ENCODE assay signal across 22 cellular contexts in genomic region chr7:18459439-18459838, GRCh38. TPM values are rescaled to one million over a fixed set of nuclear protein-coding genes. Genes with fewer than 3 reads are reported as not detected.
A peak's percentile ranks its signal among the peaks of the same experiment; 100 is the strongest.
DNase-seq lines count a peak whose midpoint lies in the region; ATAC-seq, FAIRE-seq and TF ChIP-seq lines count a peak whose summit lies in the region.
"Had no signal": no experiment of that assay in that cellular context is flagged by ENCODE, and none has a peak within 500 bp of the region (broad histone marks: within the 10 kb centered on the region; RNA-seq: fewer than 3 reads in every experiment).

No MANE protein-coding gene starts in this region.

- peak overlapping the region; percentile 79; the same call in 1 of the 2 replicates for H2AFZ ChIP-seq in OCI-LY7 (ENCODE audit: low read length)
- H2AFZ ChIP-seq in keratinocyte (ENCODE audit: control insufficient read depth, low read length), result no peak overlapping the region

- intact Hi-C loops in Calu3 (cut with micrococcal nuclease; ENCODE audit: unreplicated experiment) (loop anchor here (2.0 kb wide), 3 partner anchors 21 to 37 kb away; no protein-coding TSS in a partner anchor), OCI-LY7 (cut with micrococcal nuclease; ENCODE audit: unreplicated experiment) (no loop called here), Right ventricle myocardium inferior (cut with DNase I) (no loop called here), right lobe of liver (cut with DNase I) (no loop called here)

- 17% methylated on average over 1 of the region's 1 CpG for WGBS in right lobe of liver (ENCODE audit: insufficient coverage, low coverage, low lambda C conversion rate, missing lambda C conversion rate)

- no peak for TF ChIP-seq POLR2A in right lobe of liver (IDR thresholded peaks at IDR 0.05)

- peak overlapping the region; percentile 80 for H3K27ac Mint-ChIP-seq in Calu3 (ENCODE audit: unreplicated experiment)
- H3K27ac Mint-ChIP-seq: activated CD8-positive, alpha-beta T cell treated with anti-CD3 and anti-CD28 coated beads, Interleukin-2, amount 10 ng/mL, durations not matched to agents 7 days and 5 days; activated naive CD8-positive, alpha-beta T cell treated with anti-CD3 and anti-CD28 coated beads for 36 hours; activated T-cell treated with anti-CD3 and anti-CD28 coated beads, Interleukin-2, amount 50 U/mL, for 72 hours; type B pancreatic cell had no signal

- dilution Hi-C loops in keratinocyte (cut with MboI; ENCODE audit: extremely low pct_ligation_motif_present, low sequenced_read_pairs), result no loop called here

- H3K4me3 ChIP-seq in OCI-LY7 (ENCODE audit: low read depth, low read length, poor library complexity, severe bottlenecking) (no peak overlapping the region), keratinocyte (ENCODE audit: control insufficient read depth in 2 of 3, extremely low read depth in 1 of 3, insufficient read depth in 2 of 3, low read depth in 1 of 3, low read length in 3 of 3) (no peak overlapping the region), right lobe of liver (no peak overlapping the region)
- H3K4me3 ChIP-seq: BLaER1, cardiac muscle cell, PC-9 had no signal

- H3K36me3 ChIP-seq in OCI-LY7 (ENCODE audit: insufficient read depth, low read length) (no peaks in the 10 kb centered on the region), keratinocyte (ENCODE audit: control insufficient read depth in 2 of 2, extremely low read depth in 1 of 2, insufficient read depth in 2 of 2, low read length in 2 of 2) (no peaks in the 10 kb centered on the region), right lobe of liver (no peaks in the 10 kb centered on the region)
- H3K36me3 ChIP-seq: BLaER1, cardiac muscle cell had no signal

- BruUV-seq in Calu3 (replicated peaks; lab: Mats Ljungman, UMichigan) (no TSS peak), OCI-LY7 (replicated peaks; lab: Mats Ljungman, UMichigan) (no TSS peak)

- H3K4me1 ChIP-seq in OCI-LY7 (ENCODE audit: insufficient read depth, low read length, poor library complexity, severe bottlenecking) (no peaks in the 10 kb centered on the region), keratinocyte (ENCODE audit: control insufficient read depth, extremely low read depth, insufficient read depth, low read length) (no peaks in the 10 kb centered on the region), right lobe of liver (no peaks in the 10 kb centered on the region)

- H3K79me2 ChIP-seq in OCI-LY7 (ENCODE audit: insufficient read depth, low read depth, low read length) (no peaks in the 10 kb centered on the region), keratinocyte (ENCODE audit: control insufficient read depth, insufficient read depth, low read length) (no peaks in the 10 kb centered on the region)

- H3K27me3 ChIP-seq in keratinocyte (ENCODE audit: control insufficient read depth, extremely low read depth, insufficient read depth, low read length) (no peaks in the 10 kb centered on the region), right lobe of liver (no peaks in the 10 kb centered on the region)
- H3K27me3 ChIP-seq: BLaER1, cardiac muscle cell had no signal

- FAIRE-seq in GM19239 (lab: Jason Lieb, UNC) (peak; percentile 56), keratinocyte (lab: Jason Lieb, UNC) (no peak)

- no peak overlapping the region for H3K27ac ChIP-seq in OCI-LY7 (ENCODE audit: low read depth, low read length, poor library complexity, severe bottlenecking)
- no peak overlapping the region for H3K27ac ChIP-seq in keratinocyte (ENCODE audit: control insufficient read depth, insufficient read depth, low read length)
- H3K27ac ChIP-seq in right lobe of liver, result no peak overlapping the region
- H3K27ac ChIP-seq: BLaER1, cardiac muscle cell, PC-9 had no signal

- peaks cover 31% of the 10 kb centered on the region for H3K4me1 Mint-ChIP-seq in Calu3 (ENCODE audit: low read depth, unreplicated experiment)
- H3K4me1 Mint-ChIP-seq: activated naive CD8-positive, alpha-beta T cell treated with anti-CD3 and anti-CD28 coated beads for 36 hours had no signal

- TF ChIP-seq CTCF in Calu3 (IDR thresholded peaks at IDR 0.05; ENCODE audit: unreplicated experiment) (no peak), OCI-LY7 (conservative IDR thresholded peaks at IDR 0.05; ENCODE audit: low read length) (no peak), keratinocyte (optimal IDR thresholded peaks at IDR 0.05 in 1 of 3, IDR thresholded peaks at IDR 0.05 in 1 of 3, conservative IDR thresholded peaks at IDR 0.05 in 1 of 3; ENCODE audit: extremely low read depth in 1 of 3, insufficient read depth in 2 of 3, low read length in 3 of 3) (no peak), right lobe of liver (IDR thresholded peaks at IDR 0.05) (no peak)

- H3K9me2 ChIP-seq in OCI-LY7 (ENCODE audit: insufficient read depth, low read length), result no peaks in the 10 kb centered on the region

- H3K27me3 Mint-ChIP-seq in Calu3 (ENCODE audit: unreplicated experiment), result no peaks in the 10 kb centered on the region
- H3K27me3 Mint-ChIP-seq: activated naive CD8-positive, alpha-beta T cell treated with anti-CD3 and anti-CD28 coated beads for 36 hours; type B pancreatic cell had no signal

- H3K9me3 Mint-ChIP-seq in Calu3 (ENCODE audit: low read depth, unreplicated experiment), result no peaks in the 10 kb centered on the region
- H3K9me3 Mint-ChIP-seq: activated naive CD8-positive, alpha-beta T cell treated with anti-CD3 and anti-CD28 coated beads for 36 hours; activated T-cell treated with anti-CD3 and anti-CD28 coated beads, Interleukin-2, amount 50 U/mL, for 72 hours; neural crest cell had no signal

- H3K4me2 ChIP-seq in OCI-LY7 (ENCODE audit: low read length), result peak overlapping the region; percentile 7; the same call in 1 of the 2 replicates
- peak overlapping the region; percentile 7 for H3K4me2 ChIP-seq in keratinocyte (ENCODE audit: control insufficient read depth, extremely low read depth, insufficient read depth, low read depth, low read length)
- H3K4me2 ChIP-seq: BLaER1, PC-9 had no signal

- no peaks in the 10 kb centered on the region for H4K20me1 ChIP-seq in OCI-LY7 (ENCODE audit: insufficient read depth, low read length)
- no peaks in the 10 kb centered on the region for H4K20me1 ChIP-seq in keratinocyte (ENCODE audit: control insufficient read depth, extremely low read depth, insufficient read depth, low read length)
- H4K20me1 ChIP-seq: BLaER1 had no signal

- CTCF ChIA-PET in Calu3 (lab: Charles Lee), result interaction anchor here (0.7 to 1.6 kb wide), 7 partner anchors 15 to 455 kb away, joined by 3 to 10 read pairs (median 4); no protein-coding TSS in a partner anchor
- CTCF ChIA-PET in OCI-LY7 (lab: Charles Lee; ENCODE audit: unreplicated experiment), result no interaction called here

- DNase-seq in Calu3 (no peak), GM19239 (ENCODE audit: insufficient read length, low spot score) (no peak), OCI-LY7 (ENCODE audit: low spot score) (no peak), keratinocyte (ENCODE audit: low read depth, low spot score) (no peak), Right ventricle myocardium inferior (ENCODE audit: missing footprints) (no peak), right lobe of liver (no peak), dermis blood vessel endothelial cell (no peak)
- DNase-seq: activated CD8-positive, alpha-beta T cell treated with anti-CD3 and anti-CD28 coated beads, Interleukin-2, amount 10 ng/mL, durations not matched to agents 7 days and 5 days; activated naive CD8-positive, alpha-beta T cell treated with anti-CD3 and anti-CD28 coated beads for 36 hours; activated T-cell treated with anti-CD3 and anti-CD28 coated beads, Interleukin-2, amount 50 U/mL, for 72 hours; effector CD8-positive, alpha-beta T cell; islet precursor cell; mesenchymal stem cell; NCI-H187 treated with DMSO at 0.1 percent for 48 hours; NCI-H524 treated with DMSO at 0.1 percent for 48 hours; retina; stimulated activated naive CD4-positive, alpha-beta T cell treated with Interleukin-2 at 50 U/mL for 16 hours had no signal

- no peak for ATAC-seq in Right ventricle myocardium inferior
- no peak for ATAC-seq in right lobe of liver
- ATAC-seq: activated CD8-positive, alpha-beta T cell treated with anti-CD3 and anti-CD28 coated beads, Interleukin-2, amount 10 ng/mL, durations not matched to agents 7 days and 5 days; activated T-cell treated with anti-CD3 and anti-CD28 coated beads, Interleukin-2, amount 50 U/mL, for 72 hours had no signal

- peak overlapping the region; percentile 51 for H3K4me3 Mint-ChIP-seq in Calu3 (ENCODE audit: low read depth, unreplicated experiment)
- H3K4me3 Mint-ChIP-seq: activated CD8-positive, alpha-beta T cell treated with anti-CD3 and anti-CD28 coated beads, Interleukin-2, amount 10 ng/mL, durations not matched to agents 7 days and 5 days; activated naive CD8-positive, alpha-beta T cell treated with anti-CD3 and anti-CD28 coated beads for 36 hours; activated T-cell treated with anti-CD3 and anti-CD28 coated beads, Interleukin-2, amount 50 U/mL, for 72 hours; neural crest cell; type B pancreatic cell had no signal

- H3K9me1 ChIP-seq in keratinocyte (ENCODE audit: control insufficient read depth, extremely low read depth, insufficient read depth, low read length), result no peaks in the 10 kb centered on the region

- POLR2A ChIA-PET in OCI-LY7 (lab: Charles Lee), result interaction anchor here (0.5 to 1.3 kb wide), 6 partner anchors 8 to 88 kb away, joined by 3 to 8 read pairs (median 4); no protein-coding TSS in a partner anchor

- no peaks in the 10 kb centered on the region for H3K36me3 Mint-ChIP-seq in Calu3 (ENCODE audit: insufficient read depth, unreplicated experiment)
- H3K36me3 Mint-ChIP-seq: activated naive CD8-positive, alpha-beta T cell treated with anti-CD3 and anti-CD28 coated beads for 36 hours; type B pancreatic cell had no signal

- H3K9me3 ChIP-seq in OCI-LY7 (ENCODE audit: low read length) (no peaks in the 10 kb centered on the region), keratinocyte (ENCODE audit: control insufficient read depth, low read depth, low read length) (no peaks in the 10 kb centered on the region), right lobe of liver (no peaks in the 10 kb centered on the region)
- H3K9me3 ChIP-seq: BLaER1 had no signal

- no peak overlapping the region for H3K9ac ChIP-seq in keratinocyte (ENCODE audit: control insufficient read depth, extremely low read depth, insufficient read depth, low read length)
- H3K9ac ChIP-seq: BLaER1 had no signal

RNA-seq across cellular contexts. Expression of gene HDAC9, which starts 36.1 kb away (rescaled TPM):
- total RNA-seq in Calu3 (2022), result 152 and 159 TPM in 2 replicates
- 90.3 and 91.7 TPM in 2 replicates for total RNA-seq in OCI-LY7 (2014; rRNA removed; shearing (Covaris generic))
- 58.8 and 68.2 TPM in 2 replicates for total RNA-seq in OCI-LY7 (2022)
- 24.6 to 31.2 TPM (median 28.8 TPM) in 3 replicates for polyA plus RNA-seq in keratinocyte
- polyA plus RNA-seq in keratinocyte (2011; ENCODE audit: low read depth), result 64.0 TPM
- 20.4 and 33.1 TPM in 2 replicates for polyA plus RNA-seq in keratinocyte (2011; cell fraction: cytosol; rRNA removed)
- polyA plus RNA-seq in keratinocyte (2011; cell fraction: nucleus; rRNA removed), result 34.0 and 40.7 TPM in 2 replicates
- polyA plus RNA-seq in keratinocyte (2012; ENCODE audit: low replicate concordance), result 21.0 and 26.7 TPM in 2 replicates
- polyA minus RNA-seq in keratinocyte, result 41.8 to 115 TPM (median 100 TPM) in 3 replicates
- 37.8 TPM for polyA minus RNA-seq in keratinocyte (2011; cell fraction: cytosol; rRNA and poly(A)+ RNA removed)
- polyA minus RNA-seq in keratinocyte (2011; cell fraction: nucleus; rRNA and poly(A)+ RNA removed), result 111 and 204 TPM in 2 replicates
- 25.3 TPM for total RNA-seq in Right ventricle myocardium inferior
- total RNA-seq in right lobe of liver, result 1 to 10 TPM; 1.0 to 4.1 (median 2.5) TPM
- 2.7 and 3.9 TPM in 2 replicates for total RNA-seq in dermis blood vessel endothelial cell
